8 cellular contexts compared by ENCODE assay signal in genomic region chr3:71584216-71585061, GRCh38. TPM values are rescaled to one million over a fixed set of nuclear protein-coding genes. Genes with fewer than 3 reads are reported as not detected.
DNase-seq lines count a peak whose midpoint lies in the region; ATAC-seq and TF ChIP-seq lines count a peak whose summit lies in the region.

No MANE protein-coding gene starts in this region.

- H3K27ac Mint-ChIP-seq in activated CD8-positive, alpha-beta memory T cell treated with anti-CD3 and anti-CD28 coated beads, Interleukin-2, amount 10 ng/mL, durations not matched to agents 7 days and 5 days, result peak overlapping the region; percentile 71

- H3K36me3 Mint-ChIP-seq in activated CD8-positive, alpha-beta memory T cell treated with anti-CD3 and anti-CD28 coated beads, Interleukin-2, amount 10 ng/mL, durations not matched to agents 7 days and 5 days, result no peaks in the 10 kb centered on the region

- H3K9ac ChIP-seq in ES-I3 (ENCODE audit: low read depth, low read length), result peak overlapping the region; percentile 81

- no peaks in the 10 kb centered on the region for H3K36me3 ChIP-seq in ES-I3 (ENCODE audit: insufficient read depth, low read length)

- ATAC-seq in activated CD8-positive, alpha-beta memory T cell treated with anti-CD3 and anti-CD28 coated beads, Interleukin-2, amount 10 ng/mL, durations not matched to agents 7 days and 5 days, result no peak
- ATAC-seq in GM18868 (IDR thresholded peaks at IDR 0.05; ENCODE audit: unreplicated experiment), result no peak

- H3K27me3 Mint-ChIP-seq in activated CD8-positive, alpha-beta memory T cell treated with anti-CD3 and anti-CD28 coated beads, Interleukin-2, amount 10 ng/mL, durations not matched to agents 7 days and 5 days, result peaks cover 20% of the 10 kb centered on the region

- H3K9me3 Mint-ChIP-seq in activated CD8-positive, alpha-beta memory T cell treated with anti-CD3 and anti-CD28 coated beads, Interleukin-2, amount 10 ng/mL, durations not matched to agents 7 days and 5 days (ENCODE audit: low read depth), result no peaks in the 10 kb centered on the region

- peak overlapping the region; percentile 84 for H3K4me3 Mint-ChIP-seq in activated CD8-positive, alpha-beta memory T cell treated with anti-CD3 and anti-CD28 coated beads, Interleukin-2, amount 10 ng/mL, durations not matched to agents 7 days and 5 days

- H3K4me3 ChIP-seq in epithelial cell of esophagus (ENCODE audit: low read length) (peak overlapping the region; percentile 72), mononuclear cell (ENCODE audit: low read length) (peak overlapping the region; percentile 65)

- peaks cover 25% of the 10 kb centered on the region for H3K4me1 Mint-ChIP-seq in activated CD8-positive, alpha-beta memory T cell treated with anti-CD3 and anti-CD28 coated beads, Interleukin-2, amount 10 ng/mL, durations not matched to agents 7 days and 5 days

- H3K9me3 ChIP-seq in ES-I3 (ENCODE audit: control insufficient read depth, insufficient read depth, low read length) (no peaks in the 10 kb centered on the region), mononuclear cell (ENCODE audit: low read depth, low read length) (no peaks in the 10 kb centered on the region)

- DNase-seq in NCI-H226 (peak; percentile 71), epithelial cell of esophagus (ENCODE audit: low read depth) (peak; percentile 49), NCI-H1930 (lab: John Stamatoyannopoulos, UW) (no peak)
- DNase-seq in activated CD8-positive, alpha-beta memory T cell treated with anti-CD3 and anti-CD28 coated beads, Interleukin-2, amount 10 ng/mL, durations not matched to agents 7 days and 5 days, result peak; percentile 60
- DNase-seq in stimulated activated CD8-positive, alpha-beta memory T cell treated with anti-CD3 and anti-CD28 coated beads, Interleukin-4, amount 100 ng/mL, for 24 hours (ENCODE audit: low read depth), result peak; percentile 56

- peaks cover 6% of the 10 kb centered on the region; the same call in 1 of the 2 replicates for H3K4me1 ChIP-seq in ES-I3 (ENCODE audit: insufficient read depth, low read length)
- peaks cover 33% of the 10 kb centered on the region for H3K4me1 ChIP-seq in mononuclear cell (ENCODE audit: insufficient read depth, low read length)

- CTCF ChIA-PET in activated CD8-positive, alpha-beta memory T cell treated with anti-CD3 and anti-CD28 coated beads, Interleukin-2, amount 10 ng/mL, durations not matched to agents 7 days and 5 days (lab: Charles Lee), result interaction anchor here (0.9 to 2.5 kb wide), 4 partner anchors 16 to 578 kb away, joined by 4 to 6 read pairs (median 4); no protein-coding TSS in a partner anchor

- no peak for TF ChIP-seq CTCF in epithelial cell of esophagus (IDR thresholded peaks at IDR 0.05; ENCODE audit: insufficient read depth, low read depth, low read length, missing control alignments)

- no peaks in the 10 kb centered on the region for H3K27me3 ChIP-seq in mononuclear cell (ENCODE audit: insufficient read depth, low read length)

RNA-seq across cellular contexts. Expression of gene FOXP1, which starts 0.9 kb away (rescaled TPM):
- total RNA-seq in activated CD8-positive, alpha-beta memory T cell treated with anti-CD3 and anti-CD28 coated beads, Interleukin-2, amount 10 ng/mL, durations not matched to agents 7 days and 5 days, result 10 to 100 TPM; 66.3 to 68.8 TPM
- 455 TPM for total RNA-seq in mononuclear cell

Comparison
In these comparisons a context has a peak if more than half of its experiments do, and no peak if none do; other contexts are left out.
1. DNase-seq: peak in NCI-H226 (single experiment), activated CD8-positive, alpha-beta memory T cell treated with anti-CD3 and anti-CD28 coated beads, Interleukin-2, amount 10 ng/mL, durations not matched to agents 7 days and 5 days (single experiment), epithelial cell of esophagus (single experiment) and stimulated activated CD8-positive, alpha-beta memory T cell treated with anti-CD3 and anti-CD28 coated beads, Interleukin-4, amount 100 ng/mL, for 24 hours (single experiment); none in NCI-H1930 (0 of 2).